1 cellular context compared by ENCODE assay signal in the genomic region with DNA sequence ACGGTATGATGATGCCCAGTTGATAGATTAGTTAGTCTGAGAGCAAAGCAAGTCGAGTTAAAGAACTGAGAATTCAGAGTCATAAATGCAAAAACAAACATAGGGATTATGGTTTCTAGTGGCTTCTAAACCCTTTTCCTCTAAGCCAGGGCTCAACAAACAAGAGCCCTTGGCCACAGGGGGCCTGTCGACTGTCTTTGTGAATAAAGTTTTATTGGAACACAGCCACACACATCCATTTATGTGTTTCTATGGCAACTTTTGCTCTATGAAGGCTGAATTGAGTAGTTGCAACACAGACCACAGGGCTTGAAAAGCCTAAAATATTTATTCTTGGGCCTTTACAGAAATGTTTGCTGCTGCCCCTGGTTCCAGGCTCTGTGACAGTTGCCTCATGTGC.
TF ChIP-seq lines count a peak whose summit lies in the region.

No MANE protein-coding gene starts in this region.

TF ChIP-seq in K562, 482 proteins besides CTCF, POLR2A, EP300 and RAD21:
- TF ChIP-seq, protein P1, sequence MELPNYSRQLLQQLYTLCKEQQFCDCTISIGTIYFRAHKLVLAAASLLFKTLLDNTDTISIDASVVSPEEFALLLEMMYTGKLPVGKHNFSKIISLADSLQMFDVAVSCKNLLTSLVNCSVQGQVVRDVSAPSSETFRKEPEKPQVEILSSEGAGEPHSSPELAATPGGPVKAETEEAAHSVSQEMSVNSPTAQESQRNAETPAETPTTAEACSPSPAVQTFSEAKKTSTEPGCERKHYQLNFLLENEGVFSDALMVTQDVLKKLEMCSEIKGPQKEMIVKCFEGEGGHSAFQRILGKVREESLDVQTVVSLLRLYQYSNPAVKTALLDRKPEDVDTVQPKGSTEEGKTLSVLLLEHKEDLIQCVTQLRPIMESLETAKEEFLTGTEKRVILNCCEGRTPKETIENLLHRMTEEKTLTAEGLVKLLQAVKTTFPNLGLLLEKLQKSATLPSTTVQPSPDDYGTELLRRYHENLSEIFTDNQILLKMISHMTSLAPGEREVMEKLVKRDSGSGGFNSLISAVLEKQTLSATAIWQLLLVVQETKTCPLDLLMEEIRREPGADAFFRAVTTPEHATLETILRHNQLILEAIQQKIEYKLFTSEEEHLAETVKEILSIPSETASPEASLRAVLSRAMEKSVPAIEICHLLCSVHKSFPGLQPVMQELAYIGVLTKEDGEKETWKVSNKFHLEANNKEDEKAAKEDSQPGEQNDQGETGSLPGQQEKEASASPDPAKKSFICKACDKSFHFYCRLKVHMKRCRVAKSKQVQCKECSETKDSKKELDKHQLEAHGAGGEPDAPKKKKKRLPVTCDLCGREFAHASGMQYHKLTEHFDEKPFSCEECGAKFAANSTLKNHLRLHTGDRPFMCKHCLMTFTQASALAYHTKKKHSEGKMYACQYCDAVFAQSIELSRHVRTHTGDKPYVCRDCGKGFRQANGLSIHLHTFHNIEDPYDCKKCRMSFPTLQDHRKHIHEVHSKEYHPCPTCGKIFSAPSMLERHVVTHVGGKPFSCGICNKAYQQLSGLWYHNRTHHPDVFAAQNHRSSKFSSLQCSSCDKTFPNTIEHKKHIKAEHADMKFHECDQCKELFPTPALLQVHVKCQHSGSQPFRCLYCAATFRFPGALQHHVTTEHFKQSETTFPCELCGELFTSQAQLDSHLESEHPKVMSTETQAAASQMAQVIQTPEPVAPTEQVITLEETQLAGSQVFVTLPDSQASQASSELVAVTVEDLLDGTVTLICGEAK (IDR thresholded peaks at IDR 0.05) = peak; percentile 80
- TF ChIP-seq, protein P1 (CRISPR knock-in tag; IDR thresholded peaks at IDR 0.05) = no peak
- TF ChIP-seq C11orf30 (IDR thresholded peaks at IDR 0.05; ENCODE audit: low read depth) (no peak), TAF1 (IDR thresholded peaks at IDR 0.05; ENCODE audit: control insufficient read depth, extremely low read depth, insufficient read depth, low read length, severe bottlenecking) (no peak)
TF ChIP-seq in K562: peak in this region for 1.
